In the genomic region with DNA sequence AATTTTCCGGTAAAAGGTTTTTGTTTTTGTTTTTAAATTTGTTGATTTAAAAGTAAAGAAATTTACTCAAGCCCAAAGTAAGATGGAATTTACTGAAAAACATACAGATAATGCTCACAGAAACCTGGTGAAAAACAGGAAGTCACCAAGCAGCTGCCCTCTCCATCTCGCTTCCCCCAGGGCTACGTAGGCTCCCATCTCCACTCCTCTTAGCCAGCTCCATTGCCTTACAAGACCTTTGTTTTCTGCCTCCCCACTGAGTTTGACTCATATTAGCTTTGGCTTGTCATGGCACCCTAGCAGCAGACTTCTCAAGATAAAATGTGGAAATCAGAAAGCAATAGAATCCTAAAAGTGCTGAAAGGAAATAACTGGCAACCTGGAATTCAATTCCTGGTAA, we compare ENCODE assay signal across 17 cellular contexts. TPM values are rescaled to one million over a fixed set of nuclear protein-coding genes. Genes with fewer than 3 reads are reported as not detected.
DNase-seq lines count a peak whose midpoint lies in the region; ATAC-seq and TF ChIP-seq lines count a peak whose summit lies in the region.
"Had no signal": no experiment of that assay in that cellular context is flagged by ENCODE, and none has a peak within 500 bp of the region (broad histone marks: within the 10 kb centered on the region; RNA-seq: fewer than 3 reads in every experiment).

No MANE protein-coding gene starts in this region.

- CTCF ChIA-PET in A673 (lab: Charles Lee) (no interaction called here), WTC11 (lab: Charles Lee) (no interaction called here)

- no peaks in the 10 kb centered on the region for H3K9me3 ChIP-seq in A673 (ENCODE audit: low read depth, low read length, poor library complexity, severe bottlenecking)
- H3K9me3 ChIP-seq: sigmoid colon, upper lobe of left lung had no signal

- TF ChIP-seq CTCF in A673 (conservative IDR thresholded peaks at IDR 0.05; ENCODE audit: low read depth, low read length) (no peak), WTC11 (IDR thresholded peaks at IDR 0.05) (no peak)

- no peaks in the 10 kb centered on the region for H3K27me3 ChIP-seq in A673 (replicated peaks; ENCODE audit: insufficient read depth, low read depth, low read length, poor library complexity)
- H3K27me3 ChIP-seq: cardiac muscle cell, foreskin keratinocyte, sigmoid colon, upper lobe of left lung had no signal

- peak overlapping the region; percentile 75; the same call in 1 of the 2 replicates for H3K27ac Mint-ChIP-seq in WTC11
- H3K27ac Mint-ChIP-seq: activated naive CD4-positive, alpha-beta T cell treated with anti-CD3 and anti-CD28 coated beads for 36 hours had no signal

- H3K4me3 Mint-ChIP-seq in WTC11, result no peak overlapping the region
- H3K4me3 Mint-ChIP-seq: activated naive CD4-positive, alpha-beta T cell treated with anti-CD3 and anti-CD28 coated beads for 36 hours had no signal

- no peak overlapping the region for H3K4me3 ChIP-seq in A673 (ENCODE audit: low read depth, low read length, poor library complexity, severe bottlenecking)
- H3K4me3 ChIP-seq: cardiac muscle cell, sigmoid colon, upper lobe of left lung had no signal

- POLR2A ChIA-PET in A673 (lab: Charles Lee; ENCODE audit: low non-redundant PET), result no interaction called here
- POLR2A ChIA-PET in WTC11 (lab: Charles Lee), result no interaction called here

- BruUV-seq in A673 (replicated peaks; lab: Mats Ljungman, UMichigan), result no TSS peak

- no peaks in the 10 kb centered on the region for H3K4me1 ChIP-seq in A673 (ENCODE audit: insufficient read depth, low read length, poor library complexity, severe bottlenecking)
- H3K4me1 ChIP-seq: foreskin keratinocyte, sigmoid colon, upper lobe of left lung had no signal

- H3K36me3 ChIP-seq in A673 (ENCODE audit: insufficient read depth, low read length, poor library complexity, severe bottlenecking), result peaks cover 19% of the 10 kb centered on the region

- H3K27ac ChIP-seq in A673 (ENCODE audit: low read depth, low read length, poor library complexity, severe bottlenecking), result no peak overlapping the region
- H3K27ac ChIP-seq: cardiac muscle cell, foreskin keratinocyte, sigmoid colon, upper lobe of left lung had no signal

- peak; percentile 49 for DNase-seq in A673 (ENCODE audit: low spot score)
- DNase-seq in LHCN-M2 (ENCODE audit: low read depth), result peak; percentile 7
- peak; percentile 20 for DNase-seq in WTC11 (ENCODE audit: low spot score)
- DNase-seq in germinal center (ENCODE audit: low spot score), result peak; percentile 12
- no peak for DNase-seq in activated effector memory CD4-positive, alpha-beta T cell treated with Interleukin-2 at 50 U/mL for 16 hours
- no peak for DNase-seq in HPDE6-E6E7 (ENCODE audit: extremely low spot score)
- DNase-seq in HUDEP-2 (lab: John Stamatoyannopoulos, UW; ENCODE audit: unreplicated experiment in 76 of 76), result no peak
- no peak for DNase-seq in AG20443 (ENCODE audit: low spot score)
- DNase-seq: activated naive CD4-positive, alpha-beta T cell treated with anti-CD3 and anti-CD28 coated beads for 36 hours; foreskin keratinocyte; GF-D8; NCI-H2107; NK-92 treated with Interleukin-12 subunit alpha and Interleukin-12 subunit beta, amount 100 ng/mL, for 24 hours; sigmoid colon; stimulated activated CD4-positive, alpha-beta T cell treated with anti-CD3 and anti-CD28 coated beads, Interleukin-4, amount 100 ng/mL, for 24 hours; upper lobe of left lung had no signal

- ATAC-seq in WTC11, result peak; percentile 89
- ATAC-seq: foreskin keratinocyte had no signal

- intact Hi-C loops in A673 (cut with micrococcal nuclease; ENCODE audit: unreplicated experiment), result no loop called here

- peaks cover 27% of the 10 kb centered on the region for H3K36me3 Mint-ChIP-seq in WTC11

- no peaks in the 10 kb centered on the region for H3K27me3 Mint-ChIP-seq in WTC11 (ENCODE audit: low read depth)

- H3K9me3 Mint-ChIP-seq in WTC11, result 0 out of 2 replicates have a peak, but pooled peaks cover 4% of the 10 kb centered on the region
- H3K9me3 Mint-ChIP-seq: activated naive CD4-positive, alpha-beta T cell treated with anti-CD3 and anti-CD28 coated beads for 36 hours had no signal

- H3K4me1 Mint-ChIP-seq in WTC11, result peaks cover 10% of the 10 kb centered on the region; the same call in 1 of the 2 replicates

TF ChIP-seq in WTC11, 78 proteins besides CTCF, POLR2A, EP300 and RAD21:
- TF ChIP-seq ETV6 (CRISPR knock-in tag; IDR thresholded peaks at IDR 0.05), result no peak
- TF ChIP-seq ZNF416 (CRISPR knock-in tag; IDR thresholded peaks at IDR 0.05), result no peak
- no peak for TF ChIP-seq JUN (CRISPR knock-in tag; IDR thresholded peaks at IDR 0.05)
- no peak for TF ChIP-seq SP1 (CRISPR knock-in tag; conservative IDR thresholded peaks at IDR 0.05)
- TF ChIP-seq, protein P1, sequence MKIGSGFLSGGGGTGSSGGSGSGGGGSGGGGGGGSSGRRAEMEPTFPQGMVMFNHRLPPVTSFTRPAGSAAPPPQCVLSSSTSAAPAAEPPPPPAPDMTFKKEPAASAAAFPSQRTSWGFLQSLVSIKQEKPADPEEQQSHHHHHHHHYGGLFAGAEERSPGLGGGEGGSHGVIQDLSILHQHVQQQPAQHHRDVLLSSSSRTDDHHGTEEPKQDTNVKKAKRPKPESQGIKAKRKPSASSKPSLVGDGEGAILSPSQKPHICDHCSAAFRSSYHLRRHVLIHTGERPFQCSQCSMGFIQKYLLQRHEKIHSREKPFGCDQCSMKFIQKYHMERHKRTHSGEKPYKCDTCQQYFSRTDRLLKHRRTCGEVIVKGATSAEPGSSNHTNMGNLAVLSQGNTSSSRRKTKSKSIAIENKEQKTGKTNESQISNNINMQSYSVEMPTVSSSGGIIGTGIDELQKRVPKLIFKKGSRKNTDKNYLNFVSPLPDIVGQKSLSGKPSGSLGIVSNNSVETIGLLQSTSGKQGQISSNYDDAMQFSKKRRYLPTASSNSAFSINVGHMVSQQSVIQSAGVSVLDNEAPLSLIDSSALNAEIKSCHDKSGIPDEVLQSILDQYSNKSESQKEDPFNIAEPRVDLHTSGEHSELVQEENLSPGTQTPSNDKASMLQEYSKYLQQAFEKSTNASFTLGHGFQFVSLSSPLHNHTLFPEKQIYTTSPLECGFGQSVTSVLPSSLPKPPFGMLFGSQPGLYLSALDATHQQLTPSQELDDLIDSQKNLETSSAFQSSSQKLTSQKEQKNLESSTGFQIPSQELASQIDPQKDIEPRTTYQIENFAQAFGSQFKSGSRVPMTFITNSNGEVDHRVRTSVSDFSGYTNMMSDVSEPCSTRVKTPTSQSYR (CRISPR knock-in tag; IDR thresholded peaks at IDR 0.05), result no peak
- TF ChIP-seq ZNF317 (CRISPR knock-in tag; IDR thresholded peaks at IDR 0.05; ENCODE audit: borderline replicate concordance, low read depth), result peak; percentile 67; the same call in 1 of the 2 replicates
- TF ChIP-seq ZNF423 (CRISPR knock-in tag; IDR thresholded peaks at IDR 0.05), result peak; percentile 21; the same call in 1 of the 2 replicates
- TF ChIP-seq PRRX2 (CRISPR knock-in tag; IDR thresholded peaks at IDR 0.05), result no peak
- TF ChIP-seq, protein P2, sequence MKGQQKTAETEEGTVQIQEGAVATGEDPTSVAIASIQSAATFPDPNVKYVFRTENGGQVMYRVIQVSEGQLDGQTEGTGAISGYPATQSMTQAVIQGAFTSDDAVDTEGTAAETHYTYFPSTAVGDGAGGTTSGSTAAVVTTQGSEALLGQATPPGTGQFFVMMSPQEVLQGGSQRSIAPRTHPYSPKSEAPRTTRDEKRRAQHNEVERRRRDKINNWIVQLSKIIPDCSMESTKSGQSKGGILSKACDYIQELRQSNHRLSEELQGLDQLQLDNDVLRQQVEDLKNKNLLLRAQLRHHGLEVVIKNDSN (CRISPR knock-in tag; IDR thresholded peaks at IDR 0.05), result no peak
- TF ChIP-seq GRHL2 (CRISPR knock-in tag; IDR thresholded peaks at IDR 0.05; ENCODE audit: insufficient replicate concordance, severe bottlenecking), result no peak
- TF ChIP-seq, protein P3, sequence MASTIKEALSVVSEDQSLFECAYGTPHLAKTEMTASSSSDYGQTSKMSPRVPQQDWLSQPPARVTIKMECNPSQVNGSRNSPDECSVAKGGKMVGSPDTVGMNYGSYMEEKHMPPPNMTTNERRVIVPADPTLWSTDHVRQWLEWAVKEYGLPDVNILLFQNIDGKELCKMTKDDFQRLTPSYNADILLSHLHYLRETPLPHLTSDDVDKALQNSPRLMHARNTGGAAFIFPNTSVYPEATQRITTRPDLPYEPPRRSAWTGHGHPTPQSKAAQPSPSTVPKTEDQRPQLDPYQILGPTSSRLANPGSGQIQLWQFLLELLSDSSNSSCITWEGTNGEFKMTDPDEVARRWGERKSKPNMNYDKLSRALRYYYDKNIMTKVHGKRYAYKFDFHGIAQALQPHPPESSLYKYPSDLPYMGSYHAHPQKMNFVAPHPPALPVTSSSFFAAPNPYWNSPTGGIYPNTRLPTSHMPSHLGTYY (CRISPR knock-in tag; IDR thresholded peaks at IDR 0.05), result no peak

RNA-seq across cellular contexts. Expression of a gene that starts 57.9 kb away (rescaled TPM):
- total RNA-seq in A673 (2021) (57.2 and 59.2 TPM in 2 replicates), LHCN-M2 (2014; rRNA removed) (39.0 and 39.6 TPM in 2 replicates), WTC11 (2021) (23.9 to 28.7 TPM (median 25.2 TPM) in 3 replicates)
- polyA plus RNA-seq in LHCN-M2 (2012), result 15.2 TPM

Comparison
In these comparisons a context has a peak if more than half of its experiments do, and no peak if none do; other contexts are left out.
1. DNase-seq: peak in A673 (single experiment), LHCN-M2 (single experiment), WTC11 (single experiment) and germinal center (single experiment); none in activated effector memory CD4-positive, alpha-beta T cell treated with Interleukin-2 at 50 U/mL for 16 hours (single experiment), HPDE6-E6E7 (single experiment), HUDEP-2 (0 of 76) and AG20443 (single experiment).